Comparison of ENCODE assay signal across 1 cellular context in genomic region chr14:71891970-71892369, GRCh38.
TF ChIP-seq lines count a peak whose summit lies in the region.

No MANE protein-coding gene starts in this region.

TF ChIP-seq in H1, 55 proteins besides CTCF, POLR2A, EP300 and RAD21:
- 0 out of 2 replicates have a peak, but pooled peaks have one; percentile 13 for TF ChIP-seq SP1 (IDR thresholded peaks at IDR 0.05; ENCODE audit: low read depth, low read length)
- no peak for TF ChIP-seq CBX5 (IDR thresholded peaks at IDR 0.05; ENCODE audit: low read depth, low read length)
- TF ChIP-seq POU5F1 (IDR thresholded peaks at IDR 0.05; ENCODE audit: low read depth, low read length): no peak
- 0 out of 2 replicates have a peak, but pooled peaks have one; percentile 23 for TF ChIP-seq TEAD4 (IDR thresholded peaks at IDR 0.05; ENCODE audit: low read depth, low read length)
- TF ChIP-seq CHD1 (IDR thresholded peaks at IDR 0.05; ENCODE audit: low read depth, low read length): no peak
- TF ChIP-seq SP2 (IDR thresholded peaks at IDR 0.05; ENCODE audit: low read length): no peak
- TF ChIP-seq EGR1 (IDR thresholded peaks at IDR 0.05; ENCODE audit: borderline replicate concordance, low read depth, low read length): no peak
- no peak for TF ChIP-seq SUZ12 (IDR thresholded peaks at IDR 0.05; ENCODE audit: low read length)
